Comparison of ENCODE assay signal across 14 cellular contexts in the genomic region with DNA sequence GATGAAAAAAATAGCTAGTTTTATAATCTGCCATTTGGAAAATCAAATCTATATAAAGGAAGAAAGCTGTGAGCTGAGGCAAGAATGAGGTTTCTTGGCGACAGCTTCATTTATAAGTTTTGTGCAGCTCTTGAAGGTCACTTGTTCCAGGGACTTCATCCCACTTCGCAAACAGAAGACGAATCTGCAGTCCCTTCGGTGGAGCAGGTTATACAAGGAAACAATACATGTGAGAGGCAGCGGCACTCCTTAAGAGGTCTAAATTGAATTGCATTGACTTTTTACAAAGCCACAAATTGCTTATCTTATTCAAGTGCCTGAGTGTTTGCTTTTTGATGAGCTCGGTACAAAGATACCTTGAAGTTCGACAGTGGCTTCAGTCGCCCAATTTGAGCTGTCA.
"Had no signal": no experiment of that assay in that cellular context is flagged by ENCODE, and none has a peak within 500 bp of the region (broad histone marks: within the 10 kb centered on the region; RNA-seq: fewer than 3 reads in every experiment).

No MANE protein-coding gene starts in this region.

- DNase-seq: activated CD4-positive, alpha-beta T cell treated with anti-CD3 and anti-CD28 coated beads, Interleukin-2, amount 50 U/mL, for 48 hours; activated CD8-positive, alpha-beta memory T cell treated with anti-CD3 and anti-CD28 coated beads, Interleukin-2, amount 50 U/mL, for 48 hours; activated naive CD4-positive, alpha-beta T cell; activated T-cell treated with anti-CD3 and anti-CD28 coated beads, Interleukin-2, amount 50 U/mL, for 4 hours; central memory CD4-positive, alpha-beta T cell; effector memory CD4-positive, alpha-beta T cell; glutamatergic neuron; hypothalamus; retina; stimulated activated CD4-positive, alpha-beta T cell treated with anti-CD3 and anti-CD28 coated beads, Interleukin-4, amount 100 ng/mL, for 1 hour; stimulated activated naive CD4-positive, alpha-beta T cell; T-helper 1 cell; upper lobe of left lung had no signal

- H3K36me3 ChIP-seq: thoracic aorta, upper lobe of left lung had no signal

- H3K4me3 ChIP-seq: thoracic aorta, upper lobe of left lung had no signal

- H3K4me1 ChIP-seq: upper lobe of left lung had no signal

- H3K27ac ChIP-seq: thoracic aorta, upper lobe of left lung had no signal

- H3K9me3 ChIP-seq: thoracic aorta, upper lobe of left lung had no signal

- H3K27me3 ChIP-seq: upper lobe of left lung had no signal
